38 cellular contexts compared by ENCODE assay signal in the genomic region with DNA sequence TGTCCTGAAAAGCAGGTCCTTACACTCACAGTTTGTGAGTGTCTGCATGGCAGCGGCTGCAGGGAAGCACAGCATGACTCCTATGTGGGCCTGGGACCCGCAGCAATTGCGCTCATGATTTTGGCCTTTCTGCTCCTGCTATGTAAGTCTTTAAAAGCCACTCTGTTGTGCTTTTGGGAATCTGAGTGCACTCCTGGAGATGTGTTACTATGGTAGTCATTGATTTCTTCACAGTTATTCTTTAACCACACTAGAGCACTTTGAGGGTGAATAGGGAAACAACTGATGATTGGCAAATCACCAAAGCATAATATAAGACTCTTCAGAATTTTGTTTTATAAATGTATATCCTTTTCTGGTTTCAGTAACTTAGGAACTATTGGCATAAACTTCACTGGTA. TPM values are rescaled to one million over a fixed set of nuclear protein-coding genes. Genes with fewer than 3 reads are reported as not detected.
"Had no signal": no experiment of that assay in that cellular context is flagged by ENCODE, and none has a peak within 500 bp of the region (broad histone marks: within the 10 kb centered on the region; RNA-seq: fewer than 3 reads in every experiment).

No MANE protein-coding gene starts in this region.

- ATAC-seq: gastrocnemius medialis; left cardiac atrium; naive thymus-derived CD4-positive, alpha-beta T cell; right cardiac atrium; stimulated activated naive CD8-positive, alpha-beta T cell treated with anti-CD3 and anti-CD28 coated beads, Interleukin-15, Interleukin-2, amounts not matched to agents 100 U/mL and 50 U/mL, for 24 hours had no signal

- H3K27ac ChIP-seq: adrenal gland, ascending aorta, cardiac muscle cell, colonic mucosa, gastrocnemius medialis, parathyroid adenoma, spleen, thoracic aorta, uterus had no signal

- H3K27me3 ChIP-seq: adrenal gland, ascending aorta, cardiac muscle cell, colonic mucosa, gastrocnemius medialis, spleen, uterus had no signal

- H2AFZ ChIP-seq: parathyroid adenoma had no signal

- H3K36me3 Mint-ChIP-seq: activated CD4-positive, alpha-beta memory T cell treated with anti-CD3 and anti-CD28 coated beads for 36 hours; activated naive CD8-positive, alpha-beta T cell treated with anti-CD3 and anti-CD28 coated beads for 36 hours; memory B cell; naive thymus-derived CD4-positive, alpha-beta T cell had no signal

- H3K36me3 ChIP-seq: adrenal gland, ascending aorta, colonic mucosa, gastrocnemius medialis, spleen, thoracic aorta, uterus had no signal

- H3K4me1 ChIP-seq: adrenal gland, ascending aorta, colonic mucosa, gastrocnemius medialis, parathyroid adenoma, spleen, uterus had no signal

- H3K79me2 ChIP-seq: parathyroid adenoma had no signal

- H3K27me3 Mint-ChIP-seq: activated CD4-positive, alpha-beta T cell treated with anti-CD3 and anti-CD28 coated beads, Interleukin-2, amount 10 ng/mL, durations not matched to agents 24 days and 14 days; activated naive CD8-positive, alpha-beta T cell treated with anti-CD3 and anti-CD28 coated beads for 36 hours; brain had no signal

- H3K27ac Mint-ChIP-seq: activated CD4-positive, alpha-beta memory T cell treated with anti-CD3 and anti-CD28 coated beads for 36 hours; activated CD4-positive, alpha-beta T cell treated with anti-CD3 and anti-CD28 coated beads, Interleukin-2, amount 10 ng/mL, durations not matched to agents 24 days and 14 days; activated naive CD4-positive, alpha-beta T cell treated with anti-CD3 and anti-CD28 coated beads for 36 hours; activated naive CD8-positive, alpha-beta T cell treated with anti-CD3 and anti-CD28 coated beads for 36 hours; activated T-helper 1 cell treated with anti-CD3 and anti-CD28 coated beads, Interleukin-12 subunit alpha, Interleukin-12 subunit beta, Interleukin-2, Interleukin-4 antibody, amounts not matched to agents 30 ng/mL and 10 ng/mL and 1 ng/mL, durations not matched to agents 14 hours and 24 hours and 36 hours; memory B cell had no signal

- DNase-seq: activated CD4-positive, alpha-beta memory T cell treated with anti-CD3 and anti-CD28 coated beads for 36 hours; activated CD4-positive, alpha-beta T cell treated with anti-CD3 and anti-CD28 coated beads, Interleukin-2, amount 10 ng/mL, durations not matched to agents 24 days and 14 days; activated CD8-positive, alpha-beta memory T cell treated with anti-CD3 and anti-CD28 coated beads, Interleukin-2, amount 50 U/mL, for 4 hours; activated effector memory CD4-positive, alpha-beta T cell treated with anti-CD3 and anti-CD28 coated beads, Interleukin-2, amount 50 U/mL, for 16 hours; activated naive CD4-positive, alpha-beta T cell treated with anti-CD3 and anti-CD28 coated beads for 36 hours; activated naive CD8-positive, alpha-beta T cell treated with anti-CD3 and anti-CD28 coated beads for 36 hours; activated T-cell treated with anti-CD3 and anti-CD28 coated beads, Interleukin-2, amount 50 U/mL, for 1 hour; adrenal gland; cerebellar nuclear complex; colonic mucosa; effector memory CD4-positive, alpha-beta T cell; erythroblast; gastrocnemius medialis; glutamatergic neuron; left cardiac atrium; midbrain; naive thymus-derived CD4-positive, alpha-beta T cell; nucleus accumbens; right cardiac atrium; spleen; stimulated activated CD4-positive, alpha-beta T cell treated with anti-CD3 and anti-CD28 coated beads, Interleukin-2, amount 100 ng/mL, for 48 hours; stimulated activated naive CD8-positive, alpha-beta T cell treated with anti-CD3 and anti-CD28 coated beads, Interleukin-15, Interleukin-2, amounts not matched to agents 100 U/mL and 50 U/mL, for 24 hours; trophoblast cell; uterus had no signal

- H3K9me3 ChIP-seq: adrenal gland, ascending aorta, colonic mucosa, gastrocnemius medialis, spleen, thoracic aorta, uterus had no signal

- H3K4me3 Mint-ChIP-seq: activated CD4-positive, alpha-beta memory T cell treated with anti-CD3 and anti-CD28 coated beads for 36 hours; activated CD4-positive, alpha-beta T cell treated with anti-CD3 and anti-CD28 coated beads, Interleukin-2, amount 10 ng/mL, durations not matched to agents 24 days and 14 days; activated naive CD4-positive, alpha-beta T cell treated with anti-CD3 and anti-CD28 coated beads for 36 hours; activated naive CD8-positive, alpha-beta T cell treated with anti-CD3 and anti-CD28 coated beads for 36 hours; activated T-helper 1 cell treated with anti-CD3 and anti-CD28 coated beads, Interleukin-12 subunit alpha, Interleukin-12 subunit beta, Interleukin-2, Interleukin-4 antibody, amounts not matched to agents 30 ng/mL and 10 ng/mL and 1 ng/mL, durations not matched to agents 14 hours and 24 hours and 36 hours; brain; memory B cell; naive thymus-derived CD4-positive, alpha-beta T cell had no signal

- H3K9ac ChIP-seq: parathyroid adenoma had no signal

- H3K4me3 ChIP-seq: adrenal gland, ascending aorta, cardiac muscle cell, colonic mucosa, gastrocnemius medialis, spleen, thoracic aorta, uterus had no signal

- FAIRE-seq: islet of Langerhans had no signal

- H3K9me3 Mint-ChIP-seq: activated CD4-positive, alpha-beta memory T cell treated with anti-CD3 and anti-CD28 coated beads for 36 hours; activated CD4-positive, alpha-beta T cell treated with anti-CD3 and anti-CD28 coated beads, Interleukin-2, amount 10 ng/mL, durations not matched to agents 24 days and 14 days; activated naive CD4-positive, alpha-beta T cell treated with anti-CD3 and anti-CD28 coated beads for 36 hours; activated naive CD8-positive, alpha-beta T cell treated with anti-CD3 and anti-CD28 coated beads for 36 hours; activated T-helper 1 cell treated with anti-CD3 and anti-CD28 coated beads, Interleukin-12 subunit alpha, Interleukin-12 subunit beta, Interleukin-2, Interleukin-4 antibody, amounts not matched to agents 30 ng/mL and 10 ng/mL and 1 ng/mL, durations not matched to agents 14 hours and 24 hours and 36 hours; brain; memory B cell had no signal

- H3K4me1 Mint-ChIP-seq: activated CD4-positive, alpha-beta T cell treated with anti-CD3 and anti-CD28 coated beads, Interleukin-2, amount 10 ng/mL, durations not matched to agents 24 days and 14 days; activated naive CD8-positive, alpha-beta T cell treated with anti-CD3 and anti-CD28 coated beads for 36 hours; brain; memory B cell; naive thymus-derived CD4-positive, alpha-beta T cell had no signal

RNA-seq across cellular contexts. Expression of gene TTR, which starts 52.8 kb away (rescaled TPM):
- total RNA-seq: activated CD4-positive, alpha-beta memory T cell treated with anti-CD3 and anti-CD28 coated beads for 36 hours; activated CD4-positive, alpha-beta T cell treated with anti-CD3 and anti-CD28 coated beads, Interleukin-2, amount 10 ng/mL, durations not matched to agents 24 days and 14 days; activated CD8-positive, alpha-beta memory T cell treated with anti-CD3 and anti-CD28 coated beads for 36 hours; activated naive CD4-positive, alpha-beta T cell treated with anti-CD3 and anti-CD28 coated beads for 36 hours; activated naive CD8-positive, alpha-beta T cell treated with anti-CD3 and anti-CD28 coated beads for 36 hours; activated T-helper 1 cell treated with anti-CD3 and anti-CD28 coated beads, Interleukin-12 subunit alpha, Interleukin-12 subunit beta, Interleukin-2, Interleukin-4 antibody, amounts not matched to agents 30 ng/mL and 10 ng/mL and 1 ng/mL, durations not matched to agents 14 hours and 24 hours and 36 hours; dermis microvascular lymphatic vessel endothelial cell; lower leg skin; naive thymus-derived CD4-positive, alpha-beta T cell; pulmonary artery endothelial cell; spleen; T-helper 1 cell treated with Interleukin-12 subunit alpha and Interleukin-12 subunit beta and Interleukin-4 antibody, amounts not matched to agents 30 ng/mL and 1 ng/mL, for 36 hours; thoracic aorta; uterus had no signal
- polyA plus RNA-seq: naive thymus-derived CD4-positive, alpha-beta T cell; neural cell had no signal
